Comparison of ENCODE assay signal across 15 cellular contexts in the genomic region with DNA sequence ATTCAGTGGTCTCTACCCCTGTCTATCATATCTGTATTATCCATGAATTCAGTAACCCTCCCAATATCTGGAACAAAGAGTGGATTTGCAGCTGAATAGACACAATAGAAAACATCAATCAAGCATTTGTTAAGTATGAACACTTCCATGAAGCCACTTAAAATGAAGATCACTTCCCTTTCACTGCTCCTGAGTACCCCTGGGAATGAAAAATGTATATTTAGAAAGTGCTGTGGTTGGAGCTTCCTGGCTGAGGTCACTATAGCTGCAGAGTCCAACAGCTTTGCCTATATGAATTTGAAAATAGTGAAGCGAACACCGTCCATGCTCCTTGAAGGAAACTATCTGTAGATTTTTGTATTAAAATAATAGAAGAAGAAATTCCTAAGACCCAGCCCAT.
"Had no signal": no experiment of that assay in that cellular context is flagged by ENCODE, and none has a peak within 500 bp of the region (broad histone marks: within the 10 kb centered on the region; RNA-seq: fewer than 3 reads in every experiment).

No MANE protein-coding gene starts in this region.

- DNase-seq: effector memory CD4-positive, alpha-beta T cell; heart left ventricle; hippocampal formation; kidney glomerular epithelial cell; mesendoderm; naive B cell; psoas muscle; stimulated activated CD4-positive, alpha-beta T cell treated with anti-CD3 and anti-CD28 coated beads, Interleukin-2, amount 100 ng/mL, for 24 hours; stimulated activated CD4-positive, alpha-beta T cell treated with anti-CD3 and anti-CD28 coated beads, Interleukin-4, amount 100 ng/mL, for 4 hours; stimulated activated naive B cell treated with anti-CD40 and anti-IgM and Interleukin-4, amounts not matched to agents 10 μg/mL and 1 μg/mL and 100 μg/mL, for 72 hours; stimulated activated naive CD8-positive, alpha-beta T cell treated with anti-CD3 and anti-CD28 coated beads, Interleukin-15, amount 100 ng/mL, for 72 hours; trophoblast cell had no signal

- H3K36me3 Mint-ChIP-seq: naive B cell; stimulated activated naive B cell treated with anti-CD40 and anti-IgM and Interleukin-4, amounts not matched to agents 10 μg/mL and 1 μg/mL and 100 μg/mL, for 72 hours had no signal

- H3K9me3 ChIP-seq: heart left ventricle, neutrophil, psoas muscle, thoracic aorta had no signal

- H3K27ac Mint-ChIP-seq: naive B cell; nephron; stimulated activated naive B cell treated with anti-CD40 and anti-IgM and Interleukin-4, amounts not matched to agents 10 μg/mL and 1 μg/mL and 100 μg/mL, for 72 hours; stimulated activated naive CD8-positive, alpha-beta T cell treated with anti-CD3 and anti-CD28 coated beads, Interleukin-15, amount 100 ng/mL, for 72 hours had no signal

- H3K27ac ChIP-seq: heart left ventricle, neutrophil, psoas muscle, thoracic aorta had no signal

- H3K4me3 ChIP-seq: heart left ventricle, psoas muscle, thoracic aorta had no signal

- H3K4me1 ChIP-seq: heart left ventricle, psoas muscle had no signal

- H3K4me1 Mint-ChIP-seq: naive B cell; nephron; stimulated activated naive B cell treated with anti-CD40 and anti-IgM and Interleukin-4, amounts not matched to agents 10 μg/mL and 1 μg/mL and 100 μg/mL, for 72 hours; stimulated activated naive CD8-positive, alpha-beta T cell treated with anti-CD3 and anti-CD28 coated beads, Interleukin-15, amount 100 ng/mL, for 72 hours had no signal

- H3K9me3 Mint-ChIP-seq: nephron; stimulated activated naive CD8-positive, alpha-beta T cell treated with anti-CD3 and anti-CD28 coated beads, Interleukin-15, amount 100 ng/mL, for 72 hours had no signal

- H3K27me3 ChIP-seq: heart left ventricle, neutrophil had no signal

- H3K27me3 Mint-ChIP-seq: stimulated activated naive B cell treated with anti-CD40 and anti-IgM and Interleukin-4, amounts not matched to agents 10 μg/mL and 1 μg/mL and 100 μg/mL, for 72 hours; stimulated activated naive CD8-positive, alpha-beta T cell treated with anti-CD3 and anti-CD28 coated beads, Interleukin-15, amount 100 ng/mL, for 72 hours had no signal

- H3K4me3 Mint-ChIP-seq: naive B cell; nephron; stimulated activated naive B cell treated with anti-CD40 and anti-IgM and Interleukin-4, amounts not matched to agents 10 μg/mL and 1 μg/mL and 100 μg/mL, for 72 hours; stimulated activated naive CD8-positive, alpha-beta T cell treated with anti-CD3 and anti-CD28 coated beads, Interleukin-15, amount 100 ng/mL, for 72 hours had no signal

- H3K36me3 ChIP-seq: heart left ventricle, neutrophil, thoracic aorta had no signal
